1 cellular context compared by ENCODE assay signal in the genomic region with DNA sequence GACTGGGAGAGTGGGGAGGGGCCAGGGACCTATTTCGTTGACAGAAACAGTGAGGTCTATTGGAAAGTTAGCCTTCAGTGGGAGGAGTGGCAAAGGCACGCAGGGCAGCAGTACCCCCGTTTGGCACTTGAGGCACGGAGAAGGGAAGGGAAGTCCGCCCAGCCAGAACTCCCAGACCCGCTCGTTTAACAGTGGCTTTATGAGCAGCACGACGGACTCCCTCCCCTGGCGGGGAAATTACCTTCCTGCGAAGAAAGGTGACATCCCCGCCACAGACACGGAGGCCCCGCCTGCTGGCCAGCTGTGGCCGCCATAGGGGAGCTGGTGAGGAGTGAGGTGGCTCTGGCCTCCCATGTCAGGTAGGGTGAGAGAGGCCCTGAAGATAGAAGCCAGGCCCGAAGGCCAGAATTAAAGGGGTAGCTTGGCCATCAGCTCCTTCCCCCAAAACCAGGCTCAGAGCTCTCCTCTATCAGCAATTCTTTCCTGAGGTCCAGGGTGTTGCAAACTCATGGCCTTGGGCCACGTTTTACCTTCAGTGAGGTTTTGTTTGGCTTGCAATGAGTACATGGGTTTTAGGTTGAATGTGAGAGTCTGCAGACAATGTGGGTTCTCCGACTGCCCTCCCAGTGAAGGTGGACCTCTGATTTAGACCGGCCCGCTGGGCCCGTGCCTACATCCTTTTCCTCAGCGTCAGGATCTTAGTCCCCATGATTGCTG.
TF ChIP-seq lines count a peak whose summit lies in the region.

No MANE protein-coding gene starts in this region.

TF ChIP-seq in H1, 55 proteins besides CTCF, POLR2A, EP300 and RAD21 (continued from another document):
- TF ChIP-seq E2F6 (IDR thresholded peaks at IDR 0.05) (peak; percentile 64), CEBPB (IDR thresholded peaks at IDR 0.05; ENCODE audit: low read depth, low read length) (no peak), CBX5 (IDR thresholded peaks at IDR 0.05; ENCODE audit: low read depth, low read length) (no peak), SIRT6 (IDR thresholded peaks at IDR 0.05; ENCODE audit: low read length) (no peak), BACH1 (IDR thresholded peaks at IDR 0.05; ENCODE audit: low read length) (0 out of 2 replicates have a peak, but pooled peaks have one; percentile 34)
